ENCODE assay signal across 8 cellular contexts in genomic region chr3:67018789-67019525, GRCh38. TPM values are rescaled to one million over a fixed set of nuclear protein-coding genes. Genes with fewer than 3 reads are reported as not detected.
A peak's percentile ranks its signal among the peaks of the same experiment; 100 is the strongest.
DNase-seq lines count a peak whose midpoint lies in the region; ATAC-seq, FAIRE-seq and TF ChIP-seq lines count a peak whose summit lies in the region.

No MANE protein-coding gene starts in this region.

- SMC1A ChIA-PET in GM12878 (lab: Charles Lee; ENCODE audit: uncharacterized antibody, unreplicated experiment): no interaction called here

- no peak for TF ChIP-seq RAD21 in GM12878 (IDR thresholded peaks at IDR 0.05; ENCODE audit: insufficient read depth, low read depth, low read length)

- in situ Hi-C loops in GM12878 (cut with MboI): no loop called here

- H4K20me1 ChIP-seq in GM12878 (ENCODE audit: control insufficient read depth, insufficient read depth) (no peaks in the 10 kb centered on the region), neural progenitor cell (ENCODE audit: low read depth) (no peaks in the 10 kb centered on the region)

- H3K9me3 ChIP-seq in GM12878 (replicated peaks; ENCODE audit: control insufficient read depth, insufficient read depth, low read length): no peaks in the 10 kb centered on the region
- H3K9me3 ChIP-seq in neural progenitor cell (ENCODE audit: low read depth): no peaks in the 10 kb centered on the region
- H3K9me3 ChIP-seq in SJCRH30 (replicated peaks): no peaks in the 10 kb centered on the region

- WGBS in GM12878 (ENCODE audit: insufficient coverage, insufficient replicate concordance, low lambda C conversion rate, missing lambda C conversion rate): 18% methylated on average over 13 of the region's 13 CpGs

- H3K27me3 ChIP-seq in GM12878 (replicated peaks in 1 of 2; ENCODE audit: control insufficient read depth in 2 of 2, insufficient read depth in 2 of 2, low read length in 1 of 2): no peaks in the 10 kb centered on the region
- no peaks in the 10 kb centered on the region for H3K27me3 ChIP-seq in neural progenitor cell
- H3K27me3 ChIP-seq in SJCRH30: no peaks in the 10 kb centered on the region

- TF ChIP-seq EP300 in GM12878 (IDR thresholded peaks at IDR 0.05; ENCODE audit: borderline replicate concordance in 1 of 2, control insufficient read depth in 1 of 2, low read depth in 2 of 2, low read length in 2 of 2): no peak

- intact Hi-C loops in GM12878 (cut with micrococcal nuclease; ENCODE audit: unreplicated experiment): no loop called here

- DNase-seq in Daoy (ENCODE audit: low read depth) (peak; percentile 6), GM12878 (ENCODE audit: low read depth, low spot score) (no peak), neural progenitor cell (ENCODE audit: low spot score) (no peak), SJCRH30 (no peak), hypothalamus (lab: John Stamatoyannopoulos, UW) (no peak)

- H3K4me2 ChIP-seq in GM12878 (ENCODE audit: control insufficient read depth, insufficient read depth) (peak overlapping the region; percentile 88), neural progenitor cell (no peak overlapping the region)

- H3K27ac ChIP-seq in GM12878 (ENCODE audit: control insufficient read depth, insufficient read depth) (peak overlapping the region; percentile 74), neural progenitor cell (no peak overlapping the region), SJCRH30 (no peak overlapping the region)

- RAD21 ChIA-PET in GM12878 (lab: Charles Lee; ENCODE audit: unreplicated experiment): interaction anchor here (0.8 kb wide), 1 partner anchor 23 kb away, joined by 3 read pairs; no protein-coding TSS in a partner anchor

- no TSS peak for BruUV-seq in GM12878 (replicated peaks; lab: Mats Ljungman, UMichigan)

- H3K4me3 ChIP-seq in GM12878 (no peak overlapping the region), neural progenitor cell (no peak overlapping the region), SJCRH30 (no peak overlapping the region)

- no peak overlapping the region for H3K27ac Mint-ChIP-seq in neural progenitor cell

- H3K79me2 ChIP-seq in GM12878 (ENCODE audit: control insufficient read depth, insufficient read depth, low read length) (no peaks in the 10 kb centered on the region), neural progenitor cell (ENCODE audit: low read depth) (no peaks in the 10 kb centered on the region)

- TF ChIP-seq CTCF in GM12878 (IDR thresholded peaks at IDR 0.05 in 2 of 3, conservative IDR thresholded peaks at IDR 0.05 in 1 of 3; ENCODE audit: control insufficient read depth in 2 of 3, extremely low read depth in 1 of 3, insufficient read depth in 1 of 3, low read depth in 3 of 3, low read length in 3 of 3) (no peak), neural progenitor cell (IDR thresholded peaks at IDR 0.05) (no peak)

- no peak overlapping the region for H3K4me3 Mint-ChIP-seq in neural progenitor cell

- no peak for FAIRE-seq in GM12878 (lab: Jason Lieb, UNC)

- H3K9ac ChIP-seq in GM12878 (ENCODE audit: control insufficient read depth, insufficient read depth, low read length) (peak overlapping the region; percentile 33), neural progenitor cell (no peak overlapping the region)

- TF ChIP-seq POLR2A in GM12878 (IDR thresholded peaks at IDR 0.05; ENCODE audit: low read depth, low read length): no peak

- H3K36me3 Mint-ChIP-seq in neural progenitor cell: no peaks in the 10 kb centered on the region

- no peaks in the 10 kb centered on the region for H3K4me1 Mint-ChIP-seq in neural progenitor cell

- CTCF ChIA-PET in GM12878 (lab: Yijun Ruan, JAX): interaction anchor here (0.6 to 1.4 kb wide), 2 partner anchors 19 to 80 kb away, joined by 3 read pairs; no protein-coding TSS in a partner anchor

- ATAC-seq in GM19025 (IDR thresholded peaks at IDR 0.05; ENCODE audit: low read depth, unreplicated experiment) (peak; percentile 51), HG02884 (IDR thresholded peaks at IDR 0.05; ENCODE audit: unreplicated experiment) (peak; percentile 45), GM12878 (peak; percentile 66), HG03025 (IDR thresholded peaks at IDR 0.05; ENCODE audit: low FRiP score, unreplicated experiment) (no peak)

- H3K4me1 ChIP-seq in GM12878 (ENCODE audit: control insufficient read depth, insufficient read depth, low read length) (peaks cover 38% of the 10 kb centered on the region), neural progenitor cell (no peaks in the 10 kb centered on the region), SJCRH30 (no peaks in the 10 kb centered on the region)

- H3K36me3 ChIP-seq in GM12878 (ENCODE audit: control insufficient read depth in 2 of 2, insufficient read depth in 2 of 2, low read length in 1 of 2): no peaks in the 10 kb centered on the region
- H3K36me3 ChIP-seq in neural progenitor cell: no peaks in the 10 kb centered on the region
- H3K36me3 ChIP-seq in SJCRH30: no peaks in the 10 kb centered on the region

- POLR2A ChIA-PET in GM12878 (lab: Charles Lee): no interaction called here

- no peaks in the 10 kb centered on the region for H3K9me3 Mint-ChIP-seq in neural progenitor cell

- H3F3A ChIP-seq in neural progenitor cell (ENCODE audit: low read depth): no peaks in the 10 kb centered on the region

- H3K27me3 Mint-ChIP-seq in neural progenitor cell (ENCODE audit: insufficient read depth, low read depth): peaks cover 6% of the 10 kb centered on the region

- H2AFZ ChIP-seq in GM12878 (ENCODE audit: control insufficient read depth, low read depth, low read length) (peak overlapping the region; percentile 86), neural progenitor cell (replicated peaks) (no peak overlapping the region)

TF ChIP-seq in GM12878, 131 proteins besides CTCF, POLR2A, EP300 and RAD21 (continues in another document):
- TF ChIP-seq, protein P1, sequence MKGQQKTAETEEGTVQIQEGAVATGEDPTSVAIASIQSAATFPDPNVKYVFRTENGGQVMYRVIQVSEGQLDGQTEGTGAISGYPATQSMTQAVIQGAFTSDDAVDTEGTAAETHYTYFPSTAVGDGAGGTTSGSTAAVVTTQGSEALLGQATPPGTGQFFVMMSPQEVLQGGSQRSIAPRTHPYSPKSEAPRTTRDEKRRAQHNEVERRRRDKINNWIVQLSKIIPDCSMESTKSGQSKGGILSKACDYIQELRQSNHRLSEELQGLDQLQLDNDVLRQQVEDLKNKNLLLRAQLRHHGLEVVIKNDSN (IDR thresholded peaks at IDR 0.05; ENCODE audit: borderline replicate concordance, extremely low read length, insufficient read depth, low read depth, low read length): no peak
- no peak for TF ChIP-seq PBX3 (IDR thresholded peaks at IDR 0.05; ENCODE audit: insufficient replicate concordance, low read depth, low read length)
- no peak for TF ChIP-seq STAT1 (conservative IDR thresholded peaks at IDR 0.05)
- TF ChIP-seq, protein P2, sequence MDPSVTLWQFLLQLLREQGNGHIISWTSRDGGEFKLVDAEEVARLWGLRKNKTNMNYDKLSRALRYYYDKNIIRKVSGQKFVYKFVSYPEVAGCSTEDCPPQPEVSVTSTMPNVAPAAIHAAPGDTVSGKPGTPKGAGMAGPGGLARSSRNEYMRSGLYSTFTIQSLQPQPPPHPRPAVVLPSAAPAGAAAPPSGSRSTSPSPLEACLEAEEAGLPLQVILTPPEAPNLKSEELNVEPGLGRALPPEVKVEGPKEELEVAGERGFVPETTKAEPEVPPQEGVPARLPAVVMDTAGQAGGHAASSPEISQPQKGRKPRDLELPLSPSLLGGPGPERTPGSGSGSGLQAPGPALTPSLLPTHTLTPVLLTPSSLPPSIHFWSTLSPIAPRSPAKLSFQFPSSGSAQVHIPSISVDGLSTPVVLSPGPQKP (IDR thresholded peaks at IDR 0.05; ENCODE audit: low read depth, low read length): no peak
- TF ChIP-seq ZNF24 (IDR thresholded peaks at IDR 0.05): no peak
- TF ChIP-seq MLLT1 (IDR thresholded peaks at IDR 0.05): no peak

RNA-seq across cellular contexts. Expression of gene KBTBD8, which starts 20.9 kb away (rescaled TPM):
- 4.7 and 5.9 TPM in 2 replicates for total RNA-seq in Daoy (2014; rRNA removed; shearing (Covaris generic))
- 9.7 and 10.0 TPM in 2 replicates for total RNA-seq in GM12878 (2013; cell fraction: nucleolus; rRNA removed)
- total RNA-seq in GM12878 (2014; rRNA removed): 33.2 and 38.5 TPM in 2 replicates
- 35.7 and 35.8 TPM in 2 replicates for total RNA-seq in GM12878 (2014; rRNA removed; fragmentation: Illumina TruSeq; extraction: Trizol)
- total RNA-seq in GM12878 (2021): 27.6 and 28.8 TPM in 2 replicates
- polyA plus RNA-seq in GM12878 (2011; ENCODE audit: low read depth): 16.2 TPM
- 44.4 and 54.1 TPM in 2 replicates for polyA plus RNA-seq in GM12878 (2011; rRNA removed)
- polyA plus RNA-seq in GM12878 (2011; cell fraction: cytosol; rRNA removed): 13.8 and 16.4 TPM in 2 replicates
- 11.6 and 14.3 TPM in 2 replicates for polyA plus RNA-seq in GM12878 (2011; cell fraction: nucleus; rRNA removed)
- polyA plus RNA-seq in GM12878 (2012): 10.7 and 19.6 TPM in 2 replicates
- polyA plus RNA-seq in GM12878 (2014; fragmentation: Illumina TruSeq; extraction: Trizol): 24.4 and 34.5 TPM in 2 replicates
- polyA plus RNA-seq in GM12878 (2014; fragmentation: Nextera tagmentation; extraction: Ambion mirVana): 1 to 10 TPM; 8.5 to 9.2 TPM
- polyA plus RNA-seq in GM12878 (2014; rRNA removed): 13.6 and 14.3 TPM in 2 replicates
- polyA plus RNA-seq in GM12878 (2016; fragmentation: Nextera tagmentation; extraction: Ambion mirVana): 10 to 100 TPM; 11.9 to 13.5 TPM
- 40.0 and 87.9 TPM in 2 replicates for polyA minus RNA-seq in GM12878 (2011; rRNA and poly(A)+ RNA removed)
- polyA minus RNA-seq in GM12878 (2011; cell fraction: cytosol; rRNA and poly(A)+ RNA removed): 26.6 and 32.5 TPM in 2 replicates
- polyA minus RNA-seq in GM12878 (2011; cell fraction: nucleus; rRNA and poly(A)+ RNA removed): 17.2 and 22.4 TPM in 2 replicates
- 5.6 and 8.3 TPM in 2 replicates for total RNA-seq in neural progenitor cell (ENCODE audit: low replicate concordance)
- total RNA-seq in SJCRH30 (2014; rRNA removed; shearing (Covaris generic)): 3.2 and 3.7 TPM in 2 replicates
